Comparison of ENCODE assay signal across 1 cellular context in genomic region chrX:13014111-13015094, GRCh38.
A peak's percentile ranks its signal among the peaks of the same experiment; 100 is the strongest.
TF ChIP-seq lines count a peak whose summit lies in the region.

No MANE protein-coding gene starts in this region.

TF ChIP-seq in K562, 482 proteins besides CTCF, POLR2A, EP300 and RAD21 (continued from another document):
- TF ChIP-seq MAFG (tag; conservative IDR thresholded peaks at IDR 0.05) (peak; percentile 32), NR2C2 (CRISPR knock-in tag; IDR thresholded peaks at IDR 0.05) (no peak), NR2C2 (tag; IDR thresholded peaks at IDR 0.05) (no peak), ATF1 (CRISPR knock-in tag; IDR thresholded peaks at IDR 0.05) (no peak), ATF1 (tag; IDR thresholded peaks at IDR 0.05) (0 out of 2 replicates have a peak, but pooled peaks have one; percentile 7), ZFPM2 (CRISPR knock-in tag; IDR thresholded peaks at IDR 0.05) (no peak), BCOR (IDR thresholded peaks at IDR 0.05) (peak; percentile 69; the same call in 1 of the 2 replicates), ZNF316 (IDR thresholded peaks at IDR 0.05) (peak; percentile 71), KDM1A (IDR thresholded peaks at IDR 0.05) (0 out of 4 replicates have a peak, but pooled peaks of 1 of the 2 experiments have one; percentile 36), ZFP36 (IDR thresholded peaks at IDR 0.05; ENCODE audit: low read depth, low read length, partially characterized antibody) (peak; percentile 59), ADNP (tag; IDR thresholded peaks at IDR 0.05) (peak; percentile 63; the same call in 1 of the 2 replicates), HOMEZ (CRISPR knock-in tag; IDR thresholded peaks at IDR 0.05) (no peak), CEBPB (tag; IDR thresholded peaks at IDR 0.05) (peak; percentile 32; the same call in 1 of the 2 replicates), C11orf30 (IDR thresholded peaks at IDR 0.05; ENCODE audit: low read depth) (peak; percentile 57; the same call in 1 of the 2 replicates), RBM25 (IDR thresholded peaks at IDR 0.05; ENCODE audit: low read depth, low read length, severe bottlenecking) (peak; percentile 67), CXXC5 (CRISPR knock-in tag; IDR thresholded peaks at IDR 0.05) (no peak), NFRKB (IDR thresholded peaks at IDR 0.05; ENCODE audit: low read depth) (0 out of 2 replicates have a peak, but pooled peaks have one; percentile 11), ATF3 (IDR thresholded peaks at IDR 0.05) (peak; percentile 70), ATF3 (CRISPR knock-in tag; conservative IDR thresholded peaks at IDR 0.05) (no peak), JUND (IDR thresholded peaks at IDR 0.05; ENCODE audit: borderline replicate concordance, low read depth, low read length) (peak; percentile 34; the same call in 1 of the 2 replicates), JUND (tag; IDR thresholded peaks at IDR 0.05; ENCODE audit: borderline replicate concordance, low read depth, low read length) (no peak; the same call in 1 of the 3 replicates), STAT6 (CRISPR knock-in tag; IDR thresholded peaks at IDR 0.05) (no peak), E2F3 (CRISPR knock-in tag; IDR thresholded peaks at IDR 0.05) (no peak), MAFF (IDR thresholded peaks at IDR 0.05; ENCODE audit: low read length) (0 out of 2 replicates have a peak, but pooled peaks have one; percentile 17)
- TF ChIP-seq, protein P1, sequence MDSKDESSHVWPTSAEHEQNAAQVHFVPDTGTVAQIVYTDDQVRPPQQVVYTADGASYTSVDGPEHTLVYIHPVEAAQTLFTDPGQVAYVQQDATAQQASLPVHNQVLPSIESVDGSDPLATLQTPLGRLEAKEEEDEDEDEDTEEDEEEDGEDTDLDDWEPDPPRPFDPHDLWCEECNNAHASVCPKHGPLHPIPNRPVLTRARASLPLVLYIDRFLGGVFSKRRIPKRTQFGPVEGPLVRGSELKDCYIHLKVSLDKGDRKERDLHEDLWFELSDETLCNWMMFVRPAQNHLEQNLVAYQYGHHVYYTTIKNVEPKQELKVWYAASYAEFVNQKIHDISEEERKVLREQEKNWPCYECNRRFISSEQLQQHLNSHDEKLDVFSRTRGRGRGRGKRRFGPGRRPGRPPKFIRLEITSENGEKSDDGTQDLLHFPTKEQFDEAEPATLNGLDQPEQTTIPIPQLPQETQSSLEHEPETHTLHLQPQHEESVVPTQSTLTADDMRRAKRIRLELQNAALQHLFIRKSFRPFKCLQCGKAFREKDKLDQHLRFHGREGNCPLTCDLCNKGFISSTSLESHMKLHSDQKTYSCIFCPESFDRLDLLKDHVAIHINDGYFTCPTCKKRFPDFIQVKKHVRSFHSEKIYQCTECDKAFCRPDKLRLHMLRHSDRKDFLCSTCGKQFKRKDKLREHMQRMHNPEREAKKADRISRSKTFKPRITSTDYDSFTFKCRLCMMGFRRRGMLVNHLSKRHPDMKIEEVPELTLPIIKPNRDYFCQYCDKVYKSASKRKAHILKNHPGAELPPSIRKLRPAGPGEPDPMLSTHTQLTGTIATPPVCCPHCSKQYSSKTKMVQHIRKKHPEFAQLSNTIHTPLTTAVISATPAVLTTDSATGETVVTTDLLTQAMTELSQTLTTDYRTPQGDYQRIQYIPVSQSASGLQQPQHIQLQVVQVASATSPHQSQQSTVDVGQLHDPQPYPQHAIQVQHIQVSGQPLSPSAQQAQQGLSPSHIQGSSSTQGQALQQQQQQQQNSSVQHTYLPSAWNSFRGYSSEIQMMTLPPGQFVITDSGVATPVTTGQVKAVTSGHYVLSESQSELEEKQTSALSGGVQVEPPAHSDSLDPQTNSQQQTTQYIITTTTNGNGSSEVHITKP (IDR thresholded peaks at IDR 0.05; ENCODE audit: partially characterized antibody): no peak
